ENCODE assay signal across 1 cellular context in genomic region chr22:50525104-50525958, GRCh38.
TF ChIP-seq lines count a peak whose summit lies in the region.

Gene SCO2, minus strand, starts transcription at chr22:50525598. Its CDS starts 1,187 bp downstream, at chr22:50524411.

TF ChIP-seq in H1, 55 proteins besides CTCF, POLR2A, EP300 and RAD21 (continued from another document):
- TF ChIP-seq MAX (IDR thresholded peaks at IDR 0.05) (peak; percentile 84), KDM4A (IDR thresholded peaks at IDR 0.05; ENCODE audit: low read depth, low read length, severe bottlenecking) (peak; percentile 40), ATF3 (IDR thresholded peaks at IDR 0.05; ENCODE audit: insufficient read depth, low read depth, low read length) (peak; percentile 77), ATF2 (IDR thresholded peaks at IDR 0.05; ENCODE audit: low read length) (0 out of 2 replicates have a peak, but pooled peaks have one; percentile 23), TAF1 (IDR thresholded peaks at IDR 0.05; ENCODE audit: low read depth, low read length) (peak; percentile 65; the same call in 1 of the 2 replicates), CHD2 (IDR thresholded peaks at IDR 0.05; ENCODE audit: low read length) (peak; percentile 60; the same call in 1 of the 2 replicates), CREB1 (IDR thresholded peaks at IDR 0.05) (peak; percentile 36; the same call in 1 of the 2 replicates), TBP (IDR thresholded peaks at IDR 0.05; ENCODE audit: low read depth, low read length) (peak; percentile 57; the same call in 1 of the 2 replicates), POLR2AphosphoS5 (IDR thresholded peaks at IDR 0.05; ENCODE audit: low read depth, low read length) (no peak; the same call in 1 of the 2 replicates), SP2 (IDR thresholded peaks at IDR 0.05; ENCODE audit: low read length) (no peak), SUZ12 (IDR thresholded peaks at IDR 0.05; ENCODE audit: low read length) (no peak), CEBPB (IDR thresholded peaks at IDR 0.05; ENCODE audit: low read depth, low read length) (no peak), USF2 (IDR thresholded peaks at IDR 0.05; ENCODE audit: low read length) (peak; percentile 95), ASH2L (IDR thresholded peaks at IDR 0.05; ENCODE audit: low read length) (peak; percentile 18)
